In genomic region chr13:80718970-80719369, GRCh38 we compare ENCODE assay signal across 29 cellular contexts.
DNase-seq lines count a peak whose midpoint lies in the region; ATAC-seq, FAIRE-seq and TF ChIP-seq lines count a peak whose summit lies in the region.
"Had no signal": no experiment of that assay in that cellular context is flagged by ENCODE, and none has a peak within 500 bp of the region (broad histone marks: within the 10 kb centered on the region; RNA-seq: fewer than 3 reads in every experiment).

No MANE protein-coding gene starts in this region.

- in situ Hi-C loops in K562 (cut with MboI): no loop called here

- H3K9me1 ChIP-seq in K562 (ENCODE audit: control insufficient read depth, insufficient read depth, low read length): no peaks in the 10 kb centered on the region

- no peaks in the 10 kb centered on the region for H3K4me1 ChIP-seq in K562 (replicated peaks in 1 of 2; ENCODE audit: control insufficient read depth in 2 of 2, insufficient read depth in 2 of 2, low read length in 2 of 2)
- H3K4me1 ChIP-seq: A549, Caco-2 had no signal

- WGBS in K562 (ENCODE audit: insufficient coverage, low coverage, missing lambda C conversion rate): 3% methylated on average over 1 of the region's 1 CpG

- no peak overlapping the region for H3K4me2 ChIP-seq in K562 (ENCODE audit: insufficient read depth, low read length)
- H3K4me2 ChIP-seq: A549; BLaER1; BLaER1 treated with 17β-estradiol and CSF1 and Interleukin-3, amounts not matched to agents 10 nM and 100 nM had no signal

- no peaks in the 10 kb centered on the region for H3K79me2 ChIP-seq in K562 (ENCODE audit: control insufficient read depth, insufficient read depth, low read length)

- H3K4me3 ChIP-seq in K562: no peak overlapping the region
- H3K4me3 ChIP-seq: A549; BLaER1; BLaER1 treated with 17β-estradiol and CSF1 and Interleukin-3, amounts not matched to agents 10 nM and 100 nM had no signal

- TF ChIP-seq POLR2A in K562 (conservative IDR thresholded peaks at IDR 0.05): no peak

- H2AFZ ChIP-seq in K562 (ENCODE audit: low read depth, low read length): no peak overlapping the region

- TF ChIP-seq RAD21 in K562 (CRISPR knock-in tag; conservative IDR thresholded peaks at IDR 0.05 in 1 of 2, IDR thresholded peaks at IDR 0.05 in 1 of 2): no peak

- H4K20me1 ChIP-seq in K562 (replicated peaks; ENCODE audit: control insufficient read depth, insufficient read depth, low read length): no peaks in the 10 kb centered on the region
- H4K20me1 ChIP-seq: BLaER1; BLaER1 treated with 17β-estradiol and CSF1 and Interleukin-3, amounts not matched to agents 10 nM and 100 nM had no signal

- DNase-seq in K562 (ENCODE audit: extremely low read depth in 1 of 4, low spot score in 3 of 4): no peak
- DNase-seq: 8988T; ACHN; AML-193; BE2C; C1 segment of cervical spinal cord; Caco-2; Calu3; CD4-positive, alpha-beta memory T cell; CD4-positive, alpha-beta T cell; CD4-positive, CD25-positive, alpha-beta regulatory T cell; CD8-positive, alpha-beta memory T cell; CD8-positive, alpha-beta T cell; COR-L47; DMS 273 treated with DMSO at 0.1 percent for 48 hours; DMS153; DMS53; DMS79; DMS79 treated with DMSO at 0.1 percent for 48 hours; DND-41; EL had no signal

- POLR2A ChIA-PET in K562 (lab: Yijun Ruan, JAX): no interaction called here

- no peak overlapping the region for H3K9ac ChIP-seq in K562 (ENCODE audit: insufficient read depth in 1 of 2, low read depth in 2 of 2, low read length in 2 of 2)
- H3K9ac ChIP-seq: BLaER1; BLaER1 treated with 17β-estradiol and CSF1 and Interleukin-3, amounts not matched to agents 10 nM and 100 nM had no signal

- no peaks in the 10 kb centered on the region for H3K9me3 ChIP-seq in K562 (replicated peaks; ENCODE audit: control insufficient read depth, insufficient read depth, low read depth, low read length)
- H3K9me3 ChIP-seq: A549, BE2C, BLaER1, Caco-2 had no signal

- ATAC-seq in K562 (no peak), HG03280 (IDR thresholded peaks at IDR 0.05; ENCODE audit: unreplicated experiment) (no peak)
- ATAC-seq: A549; CD8-positive, alpha-beta T cell had no signal

- TF ChIP-seq EP300 in K562 (IDR thresholded peaks at IDR 0.05; ENCODE audit: low read length): no peak

- H3K27ac ChIP-seq in K562 (ENCODE audit: extremely low read depth, low read depth, low read length): no peak overlapping the region
- H3K27ac ChIP-seq: 22Rv1, A549, BLaER1, C4-2B had no signal

- TF ChIP-seq CTCF in K562 (IDR thresholded peaks at IDR 0.05 in 2 of 3, conservative IDR thresholded peaks at IDR 0.05 in 1 of 3; ENCODE audit: insufficient read depth in 2 of 3, low read depth in 1 of 3, low read length in 3 of 3): no peak

- CTCF ChIA-PET in K562 (lab: Yijun Ruan, JAX; ENCODE audit: low intra/inter-chr PET ratio): no interaction called here

- BruUV-seq in K562 (replicated peaks; lab: Mats Ljungman, UMichigan): no TSS peak

- no peak for FAIRE-seq in K562 (lab: Jason Lieb, UNC)
- FAIRE-seq: A204.1, A549, D721Med had no signal

- intact Hi-C loops in K562 (cut with micrococcal nuclease): no loop called here

- no peaks in the 10 kb centered on the region for H3K27me3 ChIP-seq in K562 (ENCODE audit: control insufficient read depth in 2 of 2, insufficient read depth in 2 of 2, low read length in 2 of 2)
- H3K27me3 ChIP-seq: BE2C; BLaER1; BLaER1 treated with 17β-estradiol and CSF1 and Interleukin-3, amounts not matched to agents 10 nM and 100 nM had no signal

- no peaks in the 10 kb centered on the region for H3K36me3 ChIP-seq in K562 (ENCODE audit: control insufficient read depth, insufficient read depth, low read length)
- H3K36me3 ChIP-seq: BE2C; BLaER1; BLaER1 treated with 17β-estradiol and CSF1 and Interleukin-3, amounts not matched to agents 10 nM and 100 nM had no signal

TF ChIP-seq in K562, 482 proteins besides CTCF, POLR2A, EP300 and RAD21:
- TF ChIP-seq POLR2H (tag; IDR thresholded peaks at IDR 0.05; ENCODE audit: low read depth): 0 out of 2 replicates have a peak, but pooled peaks have one; percentile 27
- no peak for TF ChIP-seq HSF4 (CRISPR knock-in tag; IDR thresholded peaks at IDR 0.05; ENCODE audit: borderline replicate concordance)
- 0 out of 2 replicates have a peak, but pooled peaks have one; percentile 22 for TF ChIP-seq MXI1 (IDR thresholded peaks at IDR 0.05; ENCODE audit: low read depth, low read length)
- TF ChIP-seq TFAM (CRISPR knock-in tag; conservative IDR thresholded peaks at IDR 0.05): peak; percentile 96; the same call in 1 of the 2 replicates
- TF ChIP-seq HDAC3 (IDR thresholded peaks at IDR 0.05; ENCODE audit: borderline replicate concordance, partially characterized antibody): peak; percentile 19
- TF ChIP-seq TFE3 (CRISPR knock-in tag; IDR thresholded peaks at IDR 0.05): no peak
- TF ChIP-seq CBFB (CRISPR knock-in tag; IDR thresholded peaks at IDR 0.05): no peak
- no peak for TF ChIP-seq THRB (CRISPR knock-in tag; conservative IDR thresholded peaks at IDR 0.05)
- TF ChIP-seq GTF3C2 (IDR thresholded peaks at IDR 0.05; ENCODE audit: borderline replicate concordance, extremely low read depth, insufficient read length): no peak
- TF ChIP-seq NR3C1 (CRISPR knock-in tag; IDR thresholded peaks at IDR 0.05): no peak
- TF ChIP-seq HOXB6 (CRISPR knock-in tag; IDR thresholded peaks at IDR 0.05; ENCODE audit: borderline replicate concordance): no peak
- no peak for TF ChIP-seq BMI1 (IDR thresholded peaks at IDR 0.05; ENCODE audit: low read length)
